ENCODE assay signal across 1 cellular context in genomic region chr18:39842042-39842791, GRCh38.
TF ChIP-seq lines count a peak whose summit lies in the region.

No MANE protein-coding gene starts in this region.

TF ChIP-seq in WTC11, 78 proteins besides CTCF, POLR2A, EP300 and RAD21 (continued from another document):
- TF ChIP-seq ZNF263 (CRISPR knock-in tag; IDR thresholded peaks at IDR 0.05; ENCODE audit: low read depth) (no peak), ZMAT4 (CRISPR knock-in tag; IDR thresholded peaks at IDR 0.05) (no peak), ATF1 (CRISPR knock-in tag; IDR thresholded peaks at IDR 0.05) (no peak), AR (CRISPR knock-in tag; IDR thresholded peaks at IDR 0.05) (no peak), SMAD3 (CRISPR knock-in tag; IDR thresholded peaks at IDR 0.05; ENCODE audit: borderline replicate concordance) (no peak)
